In genomic region chr12:122860052-122860853, GRCh38 we compare ENCODE assay signal across 8 cellular contexts. TPM values are rescaled to one million over a fixed set of nuclear protein-coding genes. Genes with fewer than 3 reads are reported as not detected.
DNase-seq lines count a peak whose midpoint lies in the region; ATAC-seq and TF ChIP-seq lines count a peak whose summit lies in the region.

No MANE protein-coding gene starts in this region.

- POLR2A ChIA-PET in HEK293T (lab: Yijun Ruan, JAX): interaction anchor here (1.7 kb wide), 1 partner anchor 373 kb away, joined by 4 read pairs; the partner anchor contains the start of genes MPHOSPH9 and MTRFR

- peak; percentile 68 to 80 (median 77) for DNase-seq in CD4-positive, CD25-positive, alpha-beta regulatory T cell
- DNase-seq in HEK293T (ENCODE audit: extremely low spot score) (peak; percentile 86), NCI-H748 treated with DMSO at 0.1 percent for 48 hours (lab: John Stamatoyannopoulos, UW) (peak; percentile 37), medulla oblongata (ENCODE audit: extremely low spot score) (peak; percentile 91)
- DNase-seq in activated CD8-positive, alpha-beta memory T cell treated with anti-CD3 and anti-CD28 coated beads for 1 hour (ENCODE audit: extremely low read depth in 1 of 2, low read depth in 1 of 2): peak; percentile 61 to 73
- DNase-seq in effector CD4-positive, alpha-beta T cell: peak; percentile 79
- peak; percentile 60 to 66 for DNase-seq in stimulated activated CD8-positive, alpha-beta memory T cell treated with anti-CD3 and anti-CD28 coated beads, Interleukin-15, amount 100 ng/mL, for 48 hours (ENCODE audit: low read depth in 2 of 2)

- H3K4me1 Mint-ChIP-seq in CD4-positive, CD25-positive, alpha-beta regulatory T cell: peaks cover 0 to 8% (median 3%) of the 10 kb centered on the region in 4 donors

- H3K27me3 Mint-ChIP-seq in CD4-positive, CD25-positive, alpha-beta regulatory T cell: no peaks in the 10 kb centered on the region

- peak overlapping the region in 1 of 3 donors; percentile 74 for H3K27ac Mint-ChIP-seq in CD4-positive, CD25-positive, alpha-beta regulatory T cell

- no peaks in the 10 kb centered on the region for H3K27me3 ChIP-seq in CD4-positive, CD25-positive, alpha-beta regulatory T cell (ENCODE audit: control insufficient read depth, insufficient read depth, low read length)

- H3K36me3 ChIP-seq in CD4-positive, CD25-positive, alpha-beta regulatory T cell (ENCODE audit: control insufficient read depth, insufficient read depth, low read length): peaks cover 3% of the 10 kb centered on the region

- CTCF ChIA-PET in HEK293T (lab: Yijun Ruan, JAX): interaction anchor here (0.6 to 2.2 kb wide), 9 partner anchors 11 to 96 kb away, joined by 3 to 16 read pairs (median 3); no protein-coding TSS in a partner anchor

- no peaks in the 10 kb centered on the region for H3K9me3 Mint-ChIP-seq in CD4-positive, CD25-positive, alpha-beta regulatory T cell

- H3K4me3 Mint-ChIP-seq in CD4-positive, CD25-positive, alpha-beta regulatory T cell: no peak overlapping the region

- ATAC-seq in CD4-positive, CD25-positive, alpha-beta regulatory T cell (ENCODE audit: low read depth in 2 of 2): peak; percentile 54 to 58
- ATAC-seq in HG02884 (IDR thresholded peaks at IDR 0.05; ENCODE audit: unreplicated experiment): no peak

- H3K27ac ChIP-seq in CD4-positive, CD25-positive, alpha-beta regulatory T cell (ENCODE audit: insufficient read depth, low read length, poor library complexity, severe bottlenecking): no peak overlapping the region

- H3K36me3 Mint-ChIP-seq in CD4-positive, CD25-positive, alpha-beta regulatory T cell: peaks cover 11% of the 10 kb centered on the region

- H3K4me3 ChIP-seq in CD4-positive, CD25-positive, alpha-beta regulatory T cell (ENCODE audit: low read depth, low read length): no peak overlapping the region

- H3K9me3 ChIP-seq in CD4-positive, CD25-positive, alpha-beta regulatory T cell (ENCODE audit: control insufficient read depth in 2 of 2, low read length in 2 of 2): no peaks in the 10 kb centered on the region

- peaks cover 6% of the 10 kb centered on the region for H3K4me1 ChIP-seq in CD4-positive, CD25-positive, alpha-beta regulatory T cell (ENCODE audit: control insufficient read depth, insufficient read depth, low read length, poor library complexity, severe bottlenecking)

TF ChIP-seq in HEK293T, 16 proteins besides CTCF, POLR2A, EP300 and RAD21:
- TF ChIP-seq PKNOX1 (IDR thresholded peaks at IDR 0.05) (peak; percentile 52), HDGF (IDR thresholded peaks at IDR 0.05; ENCODE audit: borderline replicate concordance) (0 out of 2 replicates have a peak, but pooled peaks have one; percentile 81), NFRKB (IDR thresholded peaks at IDR 0.05) (no peak)

RNA-seq across cellular contexts. Expression of gene HIP1R, which starts 25.0 kb away (rescaled TPM):
- 56.0 TPM for total RNA-seq in CD4-positive, CD25-positive, alpha-beta regulatory T cell
- 1 to 10 TPM; 3.8 to 7.0 (median 4.7) TPM for polyA plus RNA-seq in CD4-positive, CD25-positive, alpha-beta regulatory T cell

RNA-seq across cellular contexts. Expression of gene VPS37B, which starts 35.7 kb away (rescaled TPM):
- total RNA-seq in CD4-positive, CD25-positive, alpha-beta regulatory T cell: 99.2 TPM
- 10 to 100 TPM; 19.0 to 23.4 (median 20.9) TPM for polyA plus RNA-seq in CD4-positive, CD25-positive, alpha-beta regulatory T cell

Comparison
In these comparisons a context has a peak if more than half of its experiments do, and no peak if none do; other contexts are left out.
1. DNase-seq: peak in every context shown above with its lines; median percentile 91 in medulla oblongata; 86 in HEK293T; 79 in effector CD4-positive, alpha-beta T cell; 77 in CD4-positive, CD25-positive, alpha-beta regulatory T cell; 67 in activated CD8-positive, alpha-beta memory T cell treated with anti-CD3 and anti-CD28 coated beads for 1 hour; 63 in stimulated activated CD8-positive, alpha-beta memory T cell treated with anti-CD3 and anti-CD28 coated beads, Interleukin-15, amount 100 ng/mL, for 48 hours; 37 in NCI-H748 treated with DMSO at 0.1 percent for 48 hours.